Comparison of ENCODE assay signal across 8 cellular contexts in the genomic region with DNA sequence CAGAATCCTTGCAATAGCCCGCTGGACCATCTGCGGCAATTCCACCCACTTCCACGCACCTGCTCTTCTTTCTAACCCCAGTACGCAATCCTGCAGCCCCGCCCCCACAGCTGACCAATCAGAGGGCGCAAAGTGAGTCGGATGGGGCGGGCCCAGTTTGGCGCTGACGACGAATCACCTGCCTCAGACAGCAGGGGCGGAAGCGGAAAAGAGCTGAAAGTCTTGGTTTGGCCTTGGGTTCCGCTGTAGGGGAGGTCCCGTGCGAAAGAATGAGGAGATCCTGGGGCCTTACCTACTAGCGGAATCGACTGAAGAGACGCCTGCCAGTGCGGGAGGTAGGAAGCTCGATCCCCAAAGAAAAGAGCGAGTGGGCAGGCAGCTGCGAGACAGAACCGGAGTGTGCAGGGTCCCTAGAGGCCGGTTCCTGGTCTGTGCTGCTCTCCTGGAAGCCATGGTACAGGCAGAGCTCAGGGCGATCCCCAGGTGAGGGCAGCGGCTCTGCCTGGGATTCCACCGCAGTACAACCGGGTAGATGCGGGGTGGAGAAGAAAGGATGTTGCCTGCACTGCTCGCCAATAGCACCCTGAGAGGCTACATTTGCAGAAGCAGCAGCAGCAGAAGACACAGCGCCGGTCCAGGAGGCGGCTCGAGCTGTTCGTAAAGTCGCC. TPM values are rescaled to one million over a fixed set of nuclear protein-coding genes. Genes with fewer than 3 reads are reported as not detected.
DNase-seq lines count a peak whose midpoint lies in the region; ATAC-seq, FAIRE-seq and TF ChIP-seq lines count a peak whose summit lies in the region.

A gene (plus strand): TSS at position 225 of the 668 bp plus-strand sequence. CDS start 560 bp downstream, outside the sequence.

- H3K27me3 Mint-ChIP-seq in activated naive CD8-positive, alpha-beta T cell treated with anti-CD3 and anti-CD28 coated beads, Interleukin-2, amount 50 U/mL, for 24 hours: peaks cover 7% of the 10 kb centered on the region

- H3K9me3 ChIP-seq in pancreas (no peaks in the 10 kb centered on the region), tibial artery (no peaks in the 10 kb centered on the region)

- H3K4me3 ChIP-seq in GM12865 (ENCODE audit: low read depth, low read length) (peak within 1 kb of the TSS; percentile 77), pancreas (peak within 1 kb of the TSS; percentile 53 to 88 (median 82)), tibial artery (peak within 1 kb of the TSS; percentile 71)

- peak within 1 kb of the TSS; percentile 85 to 92 (median 92) for H3K27ac ChIP-seq in pancreas
- H3K27ac ChIP-seq in tibial artery: peak within 1 kb of the TSS; percentile 77 to 79

- peak within 1 kb of the TSS; percentile 94 for H3K4me3 Mint-ChIP-seq in activated naive CD8-positive, alpha-beta T cell treated with anti-CD3 and anti-CD28 coated beads, Interleukin-2, amount 50 U/mL, for 24 hours

- peak; percentile 100 for ATAC-seq in HG02763 (IDR thresholded peaks at IDR 0.05; ENCODE audit: unreplicated experiment)
- ATAC-seq in activated naive CD8-positive, alpha-beta T cell treated with anti-CD3 and anti-CD28 coated beads, Interleukin-2, amount 50 U/mL, for 24 hours: peak; percentile 99
- peak; percentile 100 for ATAC-seq in Right ventricle myocardium superior (ENCODE audit: poor library complexity)
- ATAC-seq in pancreas: peak; percentile 98 to 100 (median 99)

- intact Hi-C loops in Right ventricle myocardium superior (cut with DNase I): no loop called here
- intact Hi-C loops in pancreas (cut with DNase I): no loop called here
- intact Hi-C loops in tibial artery (cut with DNase I; ENCODE audit: low total_unique reads): loop anchor here (10.0 kb wide), 1 partner anchor 247 kb away; no protein-coding TSS in a partner anchor

- H3K27ac Mint-ChIP-seq in activated naive CD8-positive, alpha-beta T cell treated with anti-CD3 and anti-CD28 coated beads, Interleukin-2, amount 50 U/mL, for 24 hours: peak within 1 kb of the TSS; percentile 93

- peaks cover 16% of the 10 kb centered on the region for H3K36me3 Mint-ChIP-seq in activated naive CD8-positive, alpha-beta T cell treated with anti-CD3 and anti-CD28 coated beads, Interleukin-2, amount 50 U/mL, for 24 hours (ENCODE audit: low read depth)

- peaks cover 32% of the 10 kb centered on the region for H3K4me1 Mint-ChIP-seq in activated naive CD8-positive, alpha-beta T cell treated with anti-CD3 and anti-CD28 coated beads, Interleukin-2, amount 50 U/mL, for 24 hours

- H3K27me3 ChIP-seq in pancreas (no peaks in the 10 kb centered on the region), tibial artery (no peaks in the 10 kb centered on the region)

- DNase-seq in GM12865 (ENCODE audit: low read depth): peak; percentile 98
- peak; percentile 78 for DNase-seq in NCI-H1417 treated with DMSO at 0.1 percent for 48 hours (lab: John Stamatoyannopoulos, UW)
- peak; percentile 88 for DNase-seq in SW480 (ENCODE audit: low spot score)
- peak; percentile 99 for DNase-seq in activated naive CD8-positive, alpha-beta T cell treated with anti-CD3 and anti-CD28 coated beads, Interleukin-2, amount 50 U/mL, for 24 hours
- DNase-seq in Right ventricle myocardium superior: peak; percentile 99
- peak; percentile 97 to 99 (median 98) for DNase-seq in pancreas
- DNase-seq in tibial artery: peak; percentile 99

- no peaks in the 10 kb centered on the region for H3K9me3 Mint-ChIP-seq in activated naive CD8-positive, alpha-beta T cell treated with anti-CD3 and anti-CD28 coated beads, Interleukin-2, amount 50 U/mL, for 24 hours

- TF ChIP-seq CTCF in GM12865 (IDR thresholded peaks at IDR 0.05; ENCODE audit: insufficient read depth, low read depth, low read length, missing control alignments): no peak
- no peak for TF ChIP-seq CTCF in pancreas (IDR thresholded peaks at IDR 0.05)
- no peak for TF ChIP-seq CTCF in tibial artery (IDR thresholded peaks at IDR 0.05)

- H3K4me1 ChIP-seq in pancreas: peaks cover 12 to 28% (median 24%) of the 10 kb centered on the region in 3 donors
- H3K4me1 ChIP-seq in tibial artery: peaks cover 0 to 48% (median 27%) of the 10 kb centered on the region in 4 donors

- WGBS in pancreas, 2 donors: 0 to 1% methylated on average over 37 of the region's 37 CpGs

- H3K36me3 ChIP-seq in pancreas (no peaks in the 10 kb centered on the region), tibial artery (peaks cover 0 to 4% (median under 1%) of the 10 kb centered on the region in 3 donors)

- peak; percentile 91 for FAIRE-seq in pancreas (lab: Jason Lieb, UNC)

RNA-seq across cellular contexts. Expression of the gene that starts here (rescaled TPM):
- total RNA-seq in Right ventricle myocardium superior: 26.5 TPM
- total RNA-seq in pancreas: 10 to 100 TPM; 10.5 to 19.2 (median 16.2) TPM
- 1 to 10 TPM; 2.2 to 6.8 TPM for polyA plus RNA-seq in pancreas

Comparison
In these comparisons a context has a peak if more than half of its experiments do, and no peak if none do; other contexts are left out.
1. Peak in every context shown above with its lines: DNase-seq, ATAC-seq, H3K4me3 ChIP-seq and H3K27ac ChIP-seq.